ENCODE assay signal across 30 cellular contexts in the genomic region with DNA sequence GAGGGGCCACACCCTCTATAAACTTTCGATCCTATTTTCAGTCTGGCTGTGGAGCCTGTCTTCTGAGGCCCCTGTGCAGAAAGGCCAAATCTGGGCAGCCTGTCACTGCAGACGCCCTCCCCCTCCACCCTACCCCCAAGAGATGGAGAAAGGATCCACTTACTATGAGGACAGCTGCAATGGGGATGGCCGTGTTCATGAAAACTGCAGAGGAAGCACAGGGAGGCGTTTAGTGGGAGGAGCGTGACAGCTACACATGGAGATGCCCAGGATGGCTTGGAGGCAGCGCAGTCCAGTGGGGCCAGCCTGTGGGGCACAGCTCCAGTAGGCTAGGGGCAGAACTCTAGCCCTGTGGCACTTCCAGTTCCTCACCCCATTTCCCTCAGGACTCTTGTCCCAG. TPM values are rescaled to one million over a fixed set of nuclear protein-coding genes. Genes with fewer than 3 reads are reported as not detected.
DNase-seq lines count a peak whose midpoint lies in the region; ATAC-seq and TF ChIP-seq lines count a peak whose summit lies in the region.
"Had no signal": no experiment of that assay in that cellular context is flagged by ENCODE, and none has a peak within 500 bp of the region (broad histone marks: within the 10 kb centered on the region; RNA-seq: fewer than 3 reads in every experiment).

No MANE protein-coding gene starts in this region.

- peaks cover 61% of the 10 kb centered on the region for H3K27me3 Mint-ChIP-seq in mesothelial cell of epicardium (ENCODE audit: low read depth)
- no peaks in the 10 kb centered on the region for H3K27me3 Mint-ChIP-seq in activated naive CD4-positive, alpha-beta T cell treated with anti-CD3 and anti-CD28 coated beads for 36 hours (ENCODE audit: low read depth)
- H3K27me3 Mint-ChIP-seq: activated naive CD4-positive, alpha-beta T cell treated with anti-CD3 and anti-CD28 coated beads, Interleukin-2, amount 50 U/mL, for 24 hours had no signal

- CTCF ChIA-PET in activated naive CD4-positive, alpha-beta T cell treated with anti-CD3 and anti-CD28 coated beads for 36 hours (lab: Charles Lee) = no interaction called here

- H3K9me3 Mint-ChIP-seq in mesothelial cell of epicardium = no peaks in the 10 kb centered on the region
- H3K9me3 Mint-ChIP-seq in activated naive CD4-positive, alpha-beta T cell treated with anti-CD3 and anti-CD28 coated beads for 36 hours = no peaks in the 10 kb centered on the region
- H3K9me3 Mint-ChIP-seq: activated CD4-positive, alpha-beta memory T cell treated with anti-CD3 and anti-CD28 coated beads, Interleukin-2, amount 10 ng/mL, durations not matched to agents 7 days and 5 days; activated naive CD4-positive, alpha-beta T cell treated with anti-CD3 and anti-CD28 coated beads, Interleukin-2, amount 50 U/mL, for 24 hours; GM23338 had no signal

- no peak for DNase-seq in DND-41
- peak; percentile 63 for DNase-seq in WERI-Rb-1
- DNase-seq in psoas muscle = no peak
- no peak for DNase-seq in mesothelial cell of epicardium (ENCODE audit: low spot score in 2 of 2, unreplicated experiment in 2 of 2)
- no peak for DNase-seq in activated naive CD4-positive, alpha-beta T cell treated with anti-CD3 and anti-CD28 coated beads for 36 hours
- no peak for DNase-seq in kidney glomerular epithelial cell (lab: John Stamatoyannopoulos, UW)
- DNase-seq: activated CD4-positive, alpha-beta memory T cell treated with anti-CD3 and anti-CD28 coated beads, Interleukin-2, amount 10 ng/mL, durations not matched to agents 7 days and 5 days; activated CD8-positive, alpha-beta memory T cell treated with anti-CD3 and anti-CD28 coated beads, Interleukin-2, amount 50 U/mL, for 48 hours; Calu3; colonic mucosa; effector memory CD4-positive, alpha-beta T cell; EL; erythroblast; heart left ventricle; NCI-H2029 treated with DMSO at 0.1 percent for 48 hours; NCI-H510A treated with DMSO at 0.1 percent for 48 hours; Peyer's patch; SIG-M5; T-helper 1 cell; transverse colon had no signal

- no peaks in the 10 kb centered on the region for H4K20me1 ChIP-seq in DND-41 (ENCODE audit: insufficient read depth, low read length)

- peaks cover 2% of the 10 kb centered on the region for H3K4me1 Mint-ChIP-seq in mesothelial cell of epicardium
- H3K4me1 Mint-ChIP-seq in activated naive CD4-positive, alpha-beta T cell treated with anti-CD3 and anti-CD28 coated beads for 36 hours (ENCODE audit: low read depth) = no peaks in the 10 kb centered on the region
- H3K4me1 Mint-ChIP-seq: activated naive CD4-positive, alpha-beta T cell treated with anti-CD3 and anti-CD28 coated beads, Interleukin-2, amount 50 U/mL, for 24 hours had no signal

- H3K9me3 ChIP-seq in DND-41 (ENCODE audit: insufficient read depth, low read length, severe bottlenecking) (no peaks in the 10 kb centered on the region), KOPT-K1 (ENCODE audit: insufficient read depth, low read length, poor library complexity, severe bottlenecking) (no peaks in the 10 kb centered on the region), WERI-Rb-1 (ENCODE audit: severe bottlenecking) (no peaks in the 10 kb centered on the region), psoas muscle (no peaks in the 10 kb centered on the region)
- H3K9me3 ChIP-seq: colonic mucosa, heart left ventricle, Peyer's patch, right atrium auricular region, transverse colon had no signal

- no peak overlapping the region for H3K27ac Mint-ChIP-seq in mesothelial cell of epicardium
- H3K27ac Mint-ChIP-seq in activated naive CD4-positive, alpha-beta T cell treated with anti-CD3 and anti-CD28 coated beads for 36 hours = no peak overlapping the region
- H3K27ac Mint-ChIP-seq: activated CD4-positive, alpha-beta memory T cell treated with anti-CD3 and anti-CD28 coated beads, Interleukin-2, amount 10 ng/mL, durations not matched to agents 7 days and 5 days; activated naive CD4-positive, alpha-beta T cell treated with anti-CD3 and anti-CD28 coated beads, Interleukin-2, amount 50 U/mL, for 24 hours; GM23338; neural progenitor cell had no signal

- H3K79me2 ChIP-seq in DND-41 (ENCODE audit: insufficient read depth, low read length) = no peaks in the 10 kb centered on the region
- H3K79me2 ChIP-seq: parathyroid adenoma had no signal

- intact Hi-C loops in psoas muscle (cut with DNase I) = loop anchor here in 1 of 2 donors (5.0 kb wide), 1 partner anchor 40 kb away; no protein-coding TSS in a partner anchor
- intact Hi-C loops in activated naive CD4-positive, alpha-beta T cell treated with anti-CD3 and anti-CD28 coated beads for 36 hours (cut with micrococcal nuclease) = no loop called here

- no peak overlapping the region for H3K4me3 ChIP-seq in DND-41 (ENCODE audit: low read depth in 1 of 2, low read length in 2 of 2)
- no peak overlapping the region for H3K4me3 ChIP-seq in WERI-Rb-1 (ENCODE audit: low read depth, low read length)
- no peak overlapping the region for H3K4me3 ChIP-seq in psoas muscle
- H3K4me3 ChIP-seq: colonic mucosa, GM23338, heart left ventricle, neural progenitor cell, Peyer's patch, right atrium auricular region, transverse colon had no signal

- H3K36me3 ChIP-seq in DND-41 (ENCODE audit: insufficient read depth, low read length) = no peaks in the 10 kb centered on the region
- no peaks in the 10 kb centered on the region for H3K36me3 ChIP-seq in KOPT-K1 (ENCODE audit: insufficient read depth, low read length)
- H3K36me3 ChIP-seq in WERI-Rb-1 = no peaks in the 10 kb centered on the region; the same call in 1 of the 2 replicates
- no peaks in the 10 kb centered on the region for H3K36me3 ChIP-seq in psoas muscle (ENCODE audit: insufficient read depth in 1 of 2, low read depth in 1 of 2)
- H3K36me3 ChIP-seq: colonic mucosa, heart left ventricle, neural progenitor cell, Peyer's patch, right atrium auricular region, transverse colon had no signal

- no peak overlapping the region for H3K4me3 Mint-ChIP-seq in mesothelial cell of epicardium
- H3K4me3 Mint-ChIP-seq in activated naive CD4-positive, alpha-beta T cell treated with anti-CD3 and anti-CD28 coated beads for 36 hours = no peak overlapping the region
- H3K4me3 Mint-ChIP-seq: activated CD4-positive, alpha-beta memory T cell treated with anti-CD3 and anti-CD28 coated beads, Interleukin-2, amount 10 ng/mL, durations not matched to agents 7 days and 5 days; activated naive CD4-positive, alpha-beta T cell treated with anti-CD3 and anti-CD28 coated beads, Interleukin-2, amount 50 U/mL, for 24 hours; GM23338; neural progenitor cell had no signal

- H3K27ac ChIP-seq in DND-41 (ENCODE audit: low read length) (peak overlapping the region; percentile 15; the same call in 1 of the 2 replicates), KOPT-K1 (ENCODE audit: low read depth, low read length, poor library complexity, severe bottlenecking) (peak overlapping the region; percentile 42), WERI-Rb-1 (peak overlapping the region; percentile 94), psoas muscle (peak overlapping the region; percentile 18)
- H3K27ac ChIP-seq: colonic mucosa, heart left ventricle, neural progenitor cell, parathyroid adenoma, Peyer's patch, right atrium auricular region, transverse colon had no signal

- ATAC-seq in DND-41 (ENCODE audit: insufficient read depth, low read depth) = no peak
- peak; percentile 61 to 86 (median 81) for ATAC-seq in psoas muscle
- ATAC-seq: activated CD4-positive, CD25-positive, alpha-beta regulatory T cell treated with anti-CD3 and anti-CD28 coated beads, Interleukin-2, amount 50 U/mL, for 24 hours; heart left ventricle had no signal

- H3K4me2 ChIP-seq in DND-41 (ENCODE audit: insufficient read depth, low read length) = no peak overlapping the region
- H3K4me2 ChIP-seq: GM23338, neural progenitor cell had no signal

- peaks cover 46% of the 10 kb centered on the region for H3K4me1 ChIP-seq in DND-41 (ENCODE audit: insufficient read depth, low read length)
- peaks cover 20% of the 10 kb centered on the region for H3K4me1 ChIP-seq in psoas muscle
- H3K4me1 ChIP-seq: colonic mucosa, heart left ventricle, parathyroid adenoma, Peyer's patch, right atrium auricular region, transverse colon had no signal

- no peaks in the 10 kb centered on the region for H3K36me3 Mint-ChIP-seq in mesothelial cell of epicardium
- no peaks in the 10 kb centered on the region for H3K36me3 Mint-ChIP-seq in activated naive CD4-positive, alpha-beta T cell treated with anti-CD3 and anti-CD28 coated beads for 36 hours (ENCODE audit: low read depth)
- H3K36me3 Mint-ChIP-seq: activated naive CD4-positive, alpha-beta T cell treated with anti-CD3 and anti-CD28 coated beads, Interleukin-2, amount 50 U/mL, for 24 hours had no signal

- 22 to 36% (median 30%) methylated on average over 6 of the region's 6 CpGs for WGBS in psoas muscle, 3 donors

- H3K27me3 ChIP-seq in DND-41 (ENCODE audit: insufficient read depth, low read length, poor library complexity) = no peaks in the 10 kb centered on the region
- no peaks in the 10 kb centered on the region for H3K27me3 ChIP-seq in WERI-Rb-1 (ENCODE audit: insufficient read depth, low read depth, severe bottlenecking)
- H3K27me3 ChIP-seq in psoas muscle (ENCODE audit: insufficient read depth in 3 of 3, low read length in 2 of 3) = no peaks in the 10 kb centered on the region
- H3K27me3 ChIP-seq: colonic mucosa, neural progenitor cell, Peyer's patch, right atrium auricular region, transverse colon had no signal

- TF ChIP-seq CTCF in DND-41 (IDR thresholded peaks at IDR 0.05; ENCODE audit: borderline replicate concordance, extremely low read depth, low read length, poor library complexity, severe bottlenecking) (no peak), WERI-Rb-1 (IDR thresholded peaks at IDR 0.05; ENCODE audit: low read depth, low read length) (no peak), psoas muscle (IDR thresholded peaks at IDR 0.05) (no peak), mesothelial cell of epicardium (IDR thresholded peaks at IDR 0.05; ENCODE audit: unreplicated experiment) (no peak)

- H3K9ac ChIP-seq in DND-41 (ENCODE audit: low read depth, low read length) = no peak overlapping the region
- H3K9ac ChIP-seq: neural progenitor cell, parathyroid adenoma had no signal

- H2AFZ ChIP-seq in DND-41 (ENCODE audit: low read depth, low read length) = no peak overlapping the region
- H2AFZ ChIP-seq: GM23338, neural progenitor cell, parathyroid adenoma had no signal

RNA-seq across cellular contexts. Expression of a gene that starts 43.6 kb away (rescaled TPM):
- 100 to 1,000 TPM in 2 of 4 donors, 10 to 100 TPM in 2; 88.4 to 173 (median 126) TPM for total RNA-seq in psoas muscle
- 10 to 100 TPM; 66.5 to 87.5 (median 86.8) TPM for polyA plus RNA-seq in psoas muscle
- 2.0 to 3.0 TPM (median 2.1 TPM) in 3 replicates for total RNA-seq in mesothelial cell of epicardium
- total RNA-seq in activated naive CD4-positive, alpha-beta T cell treated with anti-CD3 and anti-CD28 coated beads for 36 hours = 1 to 10 TPM; 1.0 to 1.3 TPM

RNA-seq across cellular contexts. Expression of a gene that starts 44.6 kb away (rescaled TPM):
- total RNA-seq in psoas muscle (1 to 10 TPM in 3 of 4 donors, under 1 TPM in 1; 0.64 to 3.5 (median 1.3) TPM), mesothelial cell of epicardium (not detected in 3 replicates)
- polyA plus RNA-seq in psoas muscle = under 1 TPM; 0.26 to 0.75 (median 0.32) TPM
- total RNA-seq in activated naive CD4-positive, alpha-beta T cell treated with anti-CD3 and anti-CD28 coated beads for 36 hours = not detected
- total RNA-seq: activated CD4-positive, alpha-beta memory T cell treated with anti-CD3 and anti-CD28 coated beads, Interleukin-2, amount 10 ng/mL, durations not matched to agents 7 days and 5 days; bronchial epithelial cell; kidney epithelial cell; lung microvascular endothelial cell had no signal

Comparison
In these comparisons a context has a peak if more than half of its experiments do, and no peak if none do; other contexts are left out.
1. H3K27ac ChIP-seq: peak in every context shown above with its lines; median percentile 94 in WERI-Rb-1; 42 in KOPT-K1; 18 in psoas muscle; 15 in DND-41.
2. RNA of a gene that starts 43.6 kb away (total RNA-seq): 88.4 to 173 TPM in psoas muscle; 2.0 to 3.0 TPM in mesothelial cell of epicardium and 1.0 to 1.3 TPM in activated naive CD4-positive, alpha-beta T cell treated with anti-CD3 and anti-CD28 coated beads for 36 hours; every median in the first group is over 10 times any median in the second.